ENCODE assay signal across 1 cellular context in genomic region chr9:133278161-133279131, GRCh38.
TF ChIP-seq lines count a peak whose summit lies in the region.

No MANE protein-coding gene starts in this region.

TF ChIP-seq in H1, 55 proteins besides CTCF, POLR2A, EP300 and RAD21:
- TF ChIP-seq SIN3A (conservative IDR thresholded peaks at IDR 0.05 in 1 of 2, IDR thresholded peaks at IDR 0.05 in 1 of 2; ENCODE audit: low read depth in 1 of 2, low read length in 2 of 2) (no peak), KDM4A (IDR thresholded peaks at IDR 0.05; ENCODE audit: low read depth, low read length, severe bottlenecking) (no peak), BRCA1 (IDR thresholded peaks at IDR 0.05; ENCODE audit: low read depth, low read length) (no peak), SRF (IDR thresholded peaks at IDR 0.05; ENCODE audit: low read depth, low read length) (peak; percentile 42; the same call in 1 of the 2 replicates)
